ENCODE assay signal across 8 cellular contexts in the genomic region with DNA sequence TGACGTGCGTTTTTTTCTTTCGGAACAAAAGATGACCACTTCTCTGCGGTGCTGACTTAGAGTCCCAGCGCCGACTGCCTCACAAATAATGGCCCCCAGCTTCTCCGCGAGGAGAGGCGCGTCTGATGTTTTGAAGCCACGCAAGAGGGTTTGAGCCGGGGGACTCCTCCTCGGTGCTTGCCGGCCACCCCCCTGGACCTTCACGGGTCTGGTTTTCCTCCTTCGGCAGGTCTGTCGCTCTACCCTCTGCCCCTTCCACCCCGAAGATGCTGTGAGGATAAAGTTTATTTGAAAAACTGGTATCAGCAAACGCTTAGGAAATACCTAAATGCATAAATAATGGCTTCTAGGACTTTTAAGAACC. TPM values are rescaled to one million over a fixed set of nuclear protein-coding genes. Genes with fewer than 3 reads are reported as not detected.
A peak's percentile ranks its signal among the peaks of the same experiment; 100 is the strongest.
DNase-seq lines count a peak whose midpoint lies in the region; ATAC-seq, FAIRE-seq and TF ChIP-seq lines count a peak whose summit lies in the region.

No MANE protein-coding gene starts in this region.

- no peak for DNase-seq in CD8-positive, alpha-beta memory T cell
- DNase-seq in IMR-90 (peak; percentile 40), bronchial epithelial cell (ENCODE audit: low read depth) (no peak), mesothelial cell of epicardium (ENCODE audit: low spot score in 2 of 2, unreplicated experiment in 2 of 2) (no peak), NCI-H128 (lab: John Stamatoyannopoulos, UW; ENCODE audit: unreplicated experiment) (no peak), COLO829 (ENCODE audit: low spot score) (no peak), NCI-H2227 treated with DMSO at 0.1 percent for 48 hours (lab: John Stamatoyannopoulos, UW) (no peak)
- no peak for DNase-seq in stimulated activated CD4-positive, alpha-beta T cell treated with anti-CD3 and anti-CD28 coated beads, Interleukin-2, amount 100 ng/mL, for 48 hours

- no peak overlapping the region for H2BK5ac ChIP-seq in IMR-90 (ENCODE audit: low read depth, low read length, poor library complexity, severe bottlenecking)

- peak overlapping the region; percentile 68 for H3K56ac ChIP-seq in IMR-90 (ENCODE audit: extremely low read depth, insufficient read depth, low read length)

- dilution Hi-C loops in IMR-90 (cut with HindIII; ENCODE audit: low sequenced_read_pairs, unreplicated experiment) = no loop called here

- peaks cover 20% of the 10 kb centered on the region for H3K9me1 ChIP-seq in IMR-90 (ENCODE audit: insufficient read depth, low read length)

- H3K27ac Mint-ChIP-seq in CD8-positive, alpha-beta memory T cell = peak overlapping the region; percentile 94 to 98 (median 96)
- H3K27ac Mint-ChIP-seq in mesothelial cell of epicardium = peak overlapping the region; percentile 93

- 3% methylated on average over 8 of the region's 19 CpGs; no CpG with 5 or more reads in 1 of the 2 experiments for WGBS in IMR-90 (ENCODE audit: extremely low coverage in 2 of 2, insufficient read length in 1 of 2), 2 experiments

- POLR2A ChIA-PET in CD8-positive, alpha-beta memory T cell (lab: Charles Lee) = interaction anchor here (1.0 to 1.9 kb wide), 5 partner anchors 32 to 204 kb away, joined by 3 to 15 read pairs (median 7); a partner anchor contains a TSS
- POLR2A ChIA-PET in IMR-90 (lab: Charles Lee; ENCODE audit: unreplicated experiment) = no interaction called here

- no peak for TF ChIP-seq POLR2A in IMR-90 (IDR thresholded peaks at IDR 0.05; ENCODE audit: low read depth, low read length)

- in situ Hi-C loops in IMR-90 (cut with MboI; ENCODE audit: low sequenced_read_pairs) = no loop called here

- H3K4me1 ChIP-seq in CD8-positive, alpha-beta memory T cell (ENCODE audit: insufficient read depth, low read length) = peaks cover 60% of the 10 kb centered on the region
- peaks cover 13% of the 10 kb centered on the region for H3K4me1 ChIP-seq in IMR-90 (ENCODE audit: control insufficient read depth, insufficient read depth, low read length)

- H3K36me3 Mint-ChIP-seq in CD8-positive, alpha-beta memory T cell = peaks cover 1 to 67% (median 8%) of the 10 kb centered on the region in 3 donors
- H3K36me3 Mint-ChIP-seq in mesothelial cell of epicardium = peaks cover 12% of the 10 kb centered on the region

- intact Hi-C loops in IMR-90 (cut with micrococcal nuclease) = loop anchor here (2.0 kb wide), 1 partner anchor 207 kb away; a partner anchor contains a TSS

- peak overlapping the region; percentile 12 for H3K14ac ChIP-seq in IMR-90 (replicated peaks; ENCODE audit: low read depth, low read length)

- no peaks in the 10 kb centered on the region for H3K27me3 Mint-ChIP-seq in CD8-positive, alpha-beta memory T cell
- H3K27me3 Mint-ChIP-seq in mesothelial cell of epicardium (ENCODE audit: low read depth) = no peaks in the 10 kb centered on the region

- H4K5ac ChIP-seq in IMR-90 (ENCODE audit: low read depth, low read length) = no peak overlapping the region

- peak overlapping the region; percentile 68 for H3K9ac ChIP-seq in IMR-90 (ENCODE audit: low read depth, low read length)

- H4K91ac ChIP-seq in IMR-90 (ENCODE audit: insufficient read depth, low read depth, low read length) = no peak overlapping the region

- no peak for ATAC-seq in IMR-90 (ENCODE audit: low read depth)

- TF ChIP-seq CTCF in IMR-90 (conservative IDR thresholded peaks at IDR 0.05; ENCODE audit: low read depth, low read length) (no peak), bronchial epithelial cell (IDR thresholded peaks at IDR 0.05; ENCODE audit: insufficient read depth, low read length, severe bottlenecking) (no peak), mesothelial cell of epicardium (IDR thresholded peaks at IDR 0.05; ENCODE audit: unreplicated experiment) (no peak)

- peaks cover 54 to 70% (median 67%) of the 10 kb centered on the region in 3 donors for H3K4me1 Mint-ChIP-seq in CD8-positive, alpha-beta memory T cell
- H3K4me1 Mint-ChIP-seq in mesothelial cell of epicardium = peaks cover 34% of the 10 kb centered on the region

- H3K4me3 ChIP-seq in CD8-positive, alpha-beta memory T cell (ENCODE audit: low read length) = peak overlapping the region; percentile 80
- H3K4me3 ChIP-seq in IMR-90 (ENCODE audit: insufficient read depth, low read depth, low read length) (peak overlapping the region; percentile 94), bronchial epithelial cell (ENCODE audit: low read depth, low read length) (peak overlapping the region; percentile 93)

- no peaks in the 10 kb centered on the region for H3K9me3 ChIP-seq in CD8-positive, alpha-beta memory T cell (ENCODE audit: low read length)
- H3K9me3 ChIP-seq in IMR-90 (ENCODE audit: control insufficient read depth, insufficient read depth, low read length) = no peaks in the 10 kb centered on the region

- no peaks in the 10 kb centered on the region for H3K9me3 Mint-ChIP-seq in CD8-positive, alpha-beta memory T cell
- no peaks in the 10 kb centered on the region for H3K9me3 Mint-ChIP-seq in mesothelial cell of epicardium

- peak overlapping the region; percentile 94 to 100 (median 96) for H3K4me3 Mint-ChIP-seq in CD8-positive, alpha-beta memory T cell
- peak overlapping the region; percentile 93 for H3K4me3 Mint-ChIP-seq in mesothelial cell of epicardium

- peak overlapping the region; percentile 63; the same call in 1 of the 2 replicates for H2AK5ac ChIP-seq in IMR-90 (ENCODE audit: low read depth, low read length)

- H3K18ac ChIP-seq in IMR-90 (ENCODE audit: low read depth, low read length) = no peak overlapping the region

- CTCF ChIA-PET in CD8-positive, alpha-beta memory T cell (lab: Charles Lee) = interaction anchor here (1.0 to 2.0 kb wide), 5 partner anchors 24 to 51 kb away, joined by 5 to 7 read pairs (median 6); no protein-coding TSS in a partner anchor
- CTCF ChIA-PET in IMR-90 (lab: Yijun Ruan, JAX) = no interaction called here

- TF ChIP-seq RAD21 in IMR-90 (IDR thresholded peaks at IDR 0.05; ENCODE audit: low read length) = no peak

- H3K27ac ChIP-seq in CD8-positive, alpha-beta memory T cell (ENCODE audit: low read depth, low read length) = peak overlapping the region; percentile 93
- peak overlapping the region; percentile 26 for H3K27ac ChIP-seq in IMR-90 (ENCODE audit: insufficient read depth, low read length)

- peaks cover 11% of the 10 kb centered on the region for H4K20me1 ChIP-seq in IMR-90 (ENCODE audit: insufficient read depth, low read length)

- H3K4ac ChIP-seq in IMR-90 (ENCODE audit: low read depth, low read length) = no peak overlapping the region

- H3K36me3 ChIP-seq in CD8-positive, alpha-beta memory T cell (ENCODE audit: insufficient read depth, low read length) = peaks cover 30% of the 10 kb centered on the region
- H3K36me3 ChIP-seq in IMR-90 (ENCODE audit: control insufficient read depth, insufficient read depth, low read length) (peaks cover 7% of the 10 kb centered on the region), bronchial epithelial cell (ENCODE audit: control insufficient read depth, insufficient read depth, low read length) (peaks cover 11% of the 10 kb centered on the region)

- FAIRE-seq in bronchial epithelial cell (lab: Jason Lieb, UNC) = no peak

- no peak overlapping the region for H2BK20ac ChIP-seq in IMR-90 (ENCODE audit: low read depth, low read length)

- H3K27me3 ChIP-seq in CD8-positive, alpha-beta memory T cell (ENCODE audit: insufficient read depth, low read length, poor library complexity, severe bottlenecking) = no peaks in the 10 kb centered on the region
- H3K27me3 ChIP-seq in IMR-90 (ENCODE audit: control insufficient read depth, insufficient read depth, low read length) (no peaks in the 10 kb centered on the region), bronchial epithelial cell (ENCODE audit: control insufficient read depth, insufficient read depth, low read length) (no peaks in the 10 kb centered on the region)

- peak overlapping the region; percentile 97 for H2AFZ ChIP-seq in IMR-90 (replicated peaks; ENCODE audit: low read length, poor library complexity)

- peak overlapping the region; percentile 95 for H2AK9ac ChIP-seq in IMR-90 (replicated peaks; ENCODE audit: low read depth, low read length, poor library complexity)

- H2BK120ac ChIP-seq in IMR-90 (ENCODE audit: low read depth, low read length) = no peak overlapping the region

- BruUV-seq in IMR-90 (replicated peaks; lab: Mats Ljungman, UMichigan) = TSS peak; percentile 61

- H2BK15ac ChIP-seq in IMR-90 (ENCODE audit: low read depth, low read length) = no peak overlapping the region

- H3K23ac ChIP-seq in IMR-90 (ENCODE audit: low read depth, low read length) = peak overlapping the region; percentile 89

- peak overlapping the region in 1 of 2 experiments; percentile 44; a peak in 1 of 4 replicates for H4K8ac ChIP-seq in IMR-90 (ENCODE audit: low read depth in 2 of 2, low read length in 2 of 2)

- peak overlapping the region; percentile 99 for H3K4me2 ChIP-seq in IMR-90 (ENCODE audit: low read depth, low read length)

- H3K79me1 ChIP-seq in IMR-90 (ENCODE audit: low read depth in 1 of 2, low read length in 2 of 2) = peaks cover 32 to 60% of the 10 kb centered on the region in 2 experiments

RNA-seq across cellular contexts. Expression of a gene that starts 0.6 kb away (rescaled TPM):
- 10 to 100 TPM; 50.2 to 50.8 TPM for total RNA-seq in CD8-positive, alpha-beta memory T cell
- polyA plus RNA-seq in CD8-positive, alpha-beta memory T cell = 50.3 TPM
- total RNA-seq in IMR-90 (2012; rRNA removed) (3.8 and 4.4 TPM in 2 replicates), bronchial epithelial cell (5.5 and 6.7 TPM in 2 replicates), mesothelial cell of epicardium (47.1 to 49.0 TPM (median 47.7 TPM) in 3 replicates)
- polyA plus RNA-seq in IMR-90 (2012; rRNA removed) = 21.6 and 26.4 TPM in 2 replicates
- polyA plus RNA-seq in IMR-90 (2012; cell fraction: cytosol; rRNA removed) = 11.6 and 19.9 TPM in 2 replicates
- 70.4 and 183 TPM in 2 replicates for polyA plus RNA-seq in IMR-90 (2012; cell fraction: nucleus; rRNA removed; ENCODE audit: low replicate concordance)

RNA-seq across cellular contexts. Expression of a gene that starts 0.8 kb away (rescaled TPM):
- 10 to 100 TPM; 71.4 to 76.4 TPM for total RNA-seq in CD8-positive, alpha-beta memory T cell
- 249 TPM for polyA plus RNA-seq in CD8-positive, alpha-beta memory T cell
- 29.8 and 57.5 TPM in 2 replicates for total RNA-seq in IMR-90 (2012; rRNA removed)
- 36.7 and 46.0 TPM in 2 replicates for polyA plus RNA-seq in IMR-90 (2012; rRNA removed)
- 18.7 and 18.8 TPM in 2 replicates for polyA plus RNA-seq in IMR-90 (2012; cell fraction: cytosol; rRNA removed)
- 3.1 and 12.3 TPM in 2 replicates for polyA plus RNA-seq in IMR-90 (2012; cell fraction: nucleus; rRNA removed; ENCODE audit: low replicate concordance)
- 55.8 and 65.8 TPM in 2 replicates for total RNA-seq in bronchial epithelial cell
- 28.2 to 31.0 TPM (median 29.9 TPM) in 3 replicates for total RNA-seq in mesothelial cell of epicardium

RNA-seq across cellular contexts. Expression of a gene that starts 11.9 kb away (rescaled TPM):
- total RNA-seq in CD8-positive, alpha-beta memory T cell = 10 to 100 TPM; 53.8 to 53.9 TPM
- 73.8 TPM for polyA plus RNA-seq in CD8-positive, alpha-beta memory T cell
- total RNA-seq in IMR-90 (2012; rRNA removed) (27.1 and 34.4 TPM in 2 replicates), bronchial epithelial cell (12.7 and 19.2 TPM in 2 replicates), mesothelial cell of epicardium (33.7 to 34.8 TPM (median 33.8 TPM) in 3 replicates)
- 67.5 and 74.2 TPM in 2 replicates for polyA plus RNA-seq in IMR-90 (2012; rRNA removed)
- polyA plus RNA-seq in IMR-90 (2012; cell fraction: cytosol; rRNA removed) = 38.0 and 47.1 TPM in 2 replicates
- polyA plus RNA-seq in IMR-90 (2012; cell fraction: nucleus; rRNA removed; ENCODE audit: low replicate concordance) = 16.4 and 30.6 TPM in 2 replicates

RNA-seq across cellular contexts. Expression of a gene that starts 32.9 kb away (rescaled TPM):
- total RNA-seq in CD8-positive, alpha-beta memory T cell = 10 to 100 TPM; 24.6 to 27.1 TPM
- 32.8 TPM for polyA plus RNA-seq in CD8-positive, alpha-beta memory T cell
- total RNA-seq in IMR-90 (2012; rRNA removed) (15.6 and 16.4 TPM in 2 replicates), bronchial epithelial cell (20.7 and 27.9 TPM in 2 replicates), mesothelial cell of epicardium (15.3 to 18.0 TPM (median 16.1 TPM) in 3 replicates)
- polyA plus RNA-seq in IMR-90 (2012; rRNA removed) = 20.5 and 21.0 TPM in 2 replicates
- 22.9 and 28.0 TPM in 2 replicates for polyA plus RNA-seq in IMR-90 (2012; cell fraction: cytosol; rRNA removed)
- 15.8 and 20.5 TPM in 2 replicates for polyA plus RNA-seq in IMR-90 (2012; cell fraction: nucleus; rRNA removed; ENCODE audit: low replicate concordance)
